In the genomic region with DNA sequence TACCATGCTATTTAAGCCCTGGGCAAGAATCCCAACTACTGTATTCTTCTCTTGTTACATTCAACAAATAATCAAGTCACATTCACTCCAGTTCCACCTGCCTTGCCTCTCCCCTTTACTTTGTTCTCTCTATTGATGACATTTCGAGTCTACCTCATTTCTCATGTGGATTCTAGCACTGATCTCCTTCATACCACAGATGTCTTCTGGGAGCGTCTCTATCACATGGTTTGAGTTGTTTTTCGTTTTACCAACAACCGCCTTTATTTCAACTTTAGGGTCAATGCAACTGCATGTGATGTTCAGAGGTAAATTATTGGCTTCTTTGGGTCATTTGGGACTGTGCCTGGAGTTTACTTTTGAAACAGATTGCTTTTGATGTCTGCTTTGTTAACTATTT, we compare ENCODE assay signal across 29 cellular contexts.
"Had no signal": no experiment of that assay in that cellular context is flagged by ENCODE, and none has a peak within 500 bp of the region (broad histone marks: within the 10 kb centered on the region; RNA-seq: fewer than 3 reads in every experiment).

No MANE protein-coding gene starts in this region.

- H3K27ac Mint-ChIP-seq: stimulated activated effector memory CD8-positive, alpha-beta T cell treated with anti-CD3 and anti-CD28 coated beads, Interleukin-12 subunit alpha, Interleukin-12 subunit beta, amount 100 ng/mL, for 72 hours; stimulated activated memory B cell treated with anti-CD40 and anti-IgM and Interleukin-4, amounts not matched to agents 10 μg/mL and 1 μg/mL and 100 μg/mL, for 72 hours; stimulated activated naive B cell treated with anti-CD40 and anti-IgM and Interleukin-4, amounts not matched to agents 10 μg/mL and 1 μg/mL and 100 μg/mL, for 72 hours; stimulated activated naive CD8-positive, alpha-beta T cell treated with anti-CD3 and anti-CD28 coated beads, Interleukin-15, amount 100 ng/mL, for 72 hours; stimulated activated naive CD8-positive, alpha-beta T cell treated with anti-CD3 and anti-CD28 coated beads, Interleukin-15, Interleukin-2, amounts not matched to agents 100 ng/mL and 50 ng/mL, for 24 hours; type B pancreatic cell had no signal

- FAIRE-seq: urothelium cell line had no signal

- H3K4me3 ChIP-seq: stomach, suprapubic skin, testis, thoracic aorta, thyroid gland, tibial artery, tibial nerve, transverse colon, upper lobe of left lung, upper lobe of right lung, uterus, vagina had no signal

- H3K36me3 Mint-ChIP-seq: stimulated activated effector memory CD8-positive, alpha-beta T cell treated with anti-CD3 and anti-CD28 coated beads, Interleukin-12 subunit alpha, Interleukin-12 subunit beta, amount 100 ng/mL, for 72 hours; stimulated activated memory B cell treated with anti-CD40 and anti-IgM and Interleukin-4, amounts not matched to agents 10 μg/mL and 1 μg/mL and 100 μg/mL, for 72 hours; stimulated activated naive B cell treated with anti-CD40 and anti-IgM and Interleukin-4, amounts not matched to agents 10 μg/mL and 1 μg/mL and 100 μg/mL, for 72 hours; type B pancreatic cell had no signal

- H3K27me3 Mint-ChIP-seq: stimulated activated naive B cell treated with anti-CD40 and anti-IgM and Interleukin-4, amounts not matched to agents 10 μg/mL and 1 μg/mL and 100 μg/mL, for 72 hours; type B pancreatic cell had no signal

- H3K9me3 ChIP-seq: stomach, suprapubic skin, testis, thoracic aorta, thyroid gland, tibial artery, tibial nerve, transverse colon, upper lobe of left lung, upper lobe of right lung, uterus, vagina had no signal

- H3K4me1 ChIP-seq: stomach, suprapubic skin, testis, thyroid gland, tibial artery, tibial nerve, transverse colon, upper lobe of left lung, upper lobe of right lung, uterus, vagina had no signal

- H3K9me3 Mint-ChIP-seq: stimulated activated effector memory CD8-positive, alpha-beta T cell treated with anti-CD3 and anti-CD28 coated beads, Interleukin-12 subunit alpha, Interleukin-12 subunit beta, amount 100 ng/mL, for 72 hours; stimulated activated memory B cell treated with anti-CD40 and anti-IgM and Interleukin-4, amounts not matched to agents 10 μg/mL and 1 μg/mL and 100 μg/mL, for 72 hours; stimulated activated naive B cell treated with anti-CD40 and anti-IgM and Interleukin-4, amounts not matched to agents 10 μg/mL and 1 μg/mL and 100 μg/mL, for 72 hours; stimulated activated naive CD8-positive, alpha-beta T cell treated with anti-CD3 and anti-CD28 coated beads, Interleukin-15, Interleukin-2, amounts not matched to agents 100 ng/mL and 50 ng/mL, for 24 hours; type B pancreatic cell had no signal

- H3K36me3 ChIP-seq: stomach, suprapubic skin, thoracic aorta, thyroid gland, tibial artery, tibial nerve, transverse colon, upper lobe of left lung, upper lobe of right lung, uterus, vagina had no signal

- ATAC-seq: stimulated activated effector memory CD8-positive, alpha-beta T cell treated with anti-CD3 and anti-CD28 coated beads, Interleukin-12 subunit alpha, Interleukin-12 subunit beta, amount 100 ng/mL, for 72 hours; stimulated activated memory B cell treated with anti-CD40 and anti-IgM and Interleukin-4, amounts not matched to agents 10 μg/mL and 1 μg/mL and 100 μg/mL, for 72 hours; stimulated activated naive B cell treated with anti-CD40 and anti-IgM and Interleukin-4, amounts not matched to agents 10 μg/mL and 1 μg/mL and 100 μg/mL, for 72 hours; stimulated activated naive CD8-positive, alpha-beta T cell treated with anti-CD3 and anti-CD28 coated beads, Interleukin-15, amount 100 ng/mL, for 72 hours; stimulated activated naive CD8-positive, alpha-beta T cell treated with anti-CD3 and anti-CD28 coated beads, Interleukin-15, Interleukin-2, amounts not matched to agents 100 U/mL and 50 U/mL, for 24 hours; upper lobe of right lung had no signal

- H3K4me3 Mint-ChIP-seq: stimulated activated effector memory CD8-positive, alpha-beta T cell treated with anti-CD3 and anti-CD28 coated beads, Interleukin-12 subunit alpha, Interleukin-12 subunit beta, amount 100 ng/mL, for 72 hours; stimulated activated memory B cell treated with anti-CD40 and anti-IgM and Interleukin-4, amounts not matched to agents 10 μg/mL and 1 μg/mL and 100 μg/mL, for 72 hours; stimulated activated naive B cell treated with anti-CD40 and anti-IgM and Interleukin-4, amounts not matched to agents 10 μg/mL and 1 μg/mL and 100 μg/mL, for 72 hours; stimulated activated naive CD8-positive, alpha-beta T cell treated with anti-CD3 and anti-CD28 coated beads, Interleukin-15, amount 100 ng/mL, for 72 hours; stimulated activated naive CD8-positive, alpha-beta T cell treated with anti-CD3 and anti-CD28 coated beads, Interleukin-15, Interleukin-2, amounts not matched to agents 100 ng/mL and 50 ng/mL, for 24 hours; type B pancreatic cell had no signal

- H3K27ac ChIP-seq: stomach, suprapubic skin, testis, thoracic aorta, thyroid gland, tibial artery, tibial nerve, transverse colon, upper lobe of left lung, upper lobe of right lung, uterus, vagina had no signal

- H3K4me1 Mint-ChIP-seq: stimulated activated effector memory CD8-positive, alpha-beta T cell treated with anti-CD3 and anti-CD28 coated beads, Interleukin-12 subunit alpha, Interleukin-12 subunit beta, amount 100 ng/mL, for 72 hours; stimulated activated memory B cell treated with anti-CD40 and anti-IgM and Interleukin-4, amounts not matched to agents 10 μg/mL and 1 μg/mL and 100 μg/mL, for 72 hours; stimulated activated naive B cell treated with anti-CD40 and anti-IgM and Interleukin-4, amounts not matched to agents 10 μg/mL and 1 μg/mL and 100 μg/mL, for 72 hours had no signal

- H3K27me3 ChIP-seq: stomach, suprapubic skin, testis, thyroid gland, tibial artery, tibial nerve, transverse colon, upper lobe of left lung, upper lobe of right lung, uterus, vagina had no signal

- DNase-seq: stimulated activated CD4-positive, alpha-beta T cell treated with anti-CD3 and anti-CD28 coated beads, Interleukin-2, amount 100 ng/mL, for 48 hours; stimulated activated CD4-positive, alpha-beta T cell treated with anti-CD3 and anti-CD28 coated beads, Interleukin-4, amount 100 ng/mL, for 1 hour; stimulated activated CD4-positive, alpha-beta T cell treated with anti-CD3 and anti-CD28 coated beads, Interleukin-4, amount 100 ng/mL, for 24 hours; stimulated activated CD4-positive, alpha-beta T cell treated with anti-CD3 and anti-CD28 coated beads, Interleukin-4, amount 100 ng/mL, for 4 hours; stimulated activated CD8-positive, alpha-beta memory T cell treated with anti-CD3 and anti-CD28 coated beads, Interleukin-4, amount 100 ng/mL, for 48 hours; stimulated activated naive B cell treated with anti-CD40 and anti-IgM and Interleukin-4, amounts not matched to agents 10 μg/mL and 1 μg/mL and 100 μg/mL, for 72 hours; stimulated activated naive CD4-positive, alpha-beta T cell; stimulated activated naive CD4-positive, alpha-beta T cell treated with Interleukin-2 at 50 U/mL for 16 hours; stimulated activated naive CD8-positive, alpha-beta T cell treated with anti-CD3 and anti-CD28 coated beads, Interleukin-15, amount 100 ng/mL, for 72 hours; stimulated activated naive CD8-positive, alpha-beta T cell treated with anti-CD3 and anti-CD28 coated beads, Interleukin-15, Interleukin-2, amounts not matched to agents 100 U/mL and 50 U/mL, for 24 hours; stomach; substantia nigra; testis; thyroid gland; tibial artery; transverse colon; trophoblast cell; upper lobe of left lung; upper lobe of right lung; uterus had no signal
